13 cellular contexts compared by ENCODE assay signal in the genomic region with DNA sequence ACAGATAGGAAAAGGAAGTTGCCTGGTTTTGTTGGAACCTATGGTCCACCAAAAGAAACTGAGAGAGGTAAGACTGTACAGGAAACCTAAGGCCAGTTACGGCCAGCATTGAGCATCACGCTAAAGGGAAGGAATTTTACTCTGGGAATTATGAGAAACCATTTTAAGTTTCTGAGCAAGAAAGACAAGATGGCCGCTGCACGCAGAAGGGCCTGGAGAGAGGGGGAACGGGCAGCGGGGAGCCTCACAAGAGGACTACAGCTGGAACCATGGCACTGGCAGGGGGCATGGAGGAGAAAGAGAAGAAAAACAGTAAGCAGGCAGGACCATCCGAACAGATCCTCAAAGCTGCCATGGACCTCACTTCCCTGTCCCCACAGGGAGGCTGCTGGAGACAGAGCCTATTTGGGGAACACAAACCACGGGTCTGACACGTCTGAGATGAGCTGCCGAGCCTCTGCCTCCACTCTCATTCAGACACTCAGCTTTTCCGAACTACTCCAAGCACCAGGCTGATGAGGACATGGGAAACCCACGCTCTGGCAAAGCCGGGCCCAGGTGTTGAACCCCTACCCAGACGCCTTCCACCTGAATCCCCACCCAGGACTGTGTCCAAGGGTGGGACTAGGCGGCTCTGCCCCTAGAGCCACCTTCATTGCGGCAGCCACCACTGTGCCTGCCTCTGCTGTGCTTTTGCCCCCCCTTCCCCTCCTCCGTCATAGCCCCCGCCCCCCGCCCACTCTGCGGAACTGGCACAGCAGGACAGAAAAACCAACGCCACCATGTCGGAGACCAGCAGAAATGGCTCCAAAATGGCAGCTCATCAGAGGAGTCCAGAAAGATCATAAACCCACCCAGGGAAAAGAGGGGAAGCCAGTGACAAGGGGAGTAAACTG.
DNase-seq lines count a peak whose midpoint lies in the region; ATAC-seq lines count a peak whose summit lies in the region.
"Had no signal": no experiment of that assay in that cellular context is flagged by ENCODE, and none has a peak within 500 bp of the region (broad histone marks: within the 10 kb centered on the region; RNA-seq: fewer than 3 reads in every experiment).

No MANE protein-coding gene starts in this region.

- H3K9me3 ChIP-seq in T-helper 17 cell (ENCODE audit: control insufficient read depth, low read length, poor library complexity, severe bottlenecking) = no peaks in the 10 kb centered on the region
- no peaks in the 10 kb centered on the region for H3K9me3 ChIP-seq in right cardiac atrium (ENCODE audit: control insufficient read depth, low read length)
- H3K9me3 ChIP-seq: HAP-1 had no signal

- no peaks in the 10 kb centered on the region for H3K27me3 Mint-ChIP-seq in activated CD4-positive, alpha-beta T cell treated with anti-CD3 and anti-CD28 coated beads for 36 hours
- no peaks in the 10 kb centered on the region for H3K27me3 Mint-ChIP-seq in T-helper 17 cell

- DNase-seq in activated CD4-positive, alpha-beta T cell treated with anti-CD3 and anti-CD28 coated beads for 36 hours = no peak
- DNase-seq in activated CD4-positive, alpha-beta T cell treated with anti-CD3 and anti-CD28 coated beads, Interleukin-2, amount 50 U/mL, for 4 hours = no peak
- DNase-seq in T-helper 17 cell = no peak
- DNase-seq in right cardiac atrium = no peak
- DNase-seq in substantia nigra (lab: John Stamatoyannopoulos, UW) = peak in 16 of 49 donors; percentile 27 to 67 (median 44)
- no peak for DNase-seq in COR-L47 (lab: John Stamatoyannopoulos, UW)
- DNase-seq: 8988T; kidney glomerular epithelial cell; NCI-H1048; stimulated activated CD8-positive, alpha-beta memory T cell treated with anti-CD3 and anti-CD28 coated beads, Interleukin-4, amount 100 ng/mL, for 48 hours had no signal

- peaks cover 37% of the 10 kb centered on the region for H3K4me1 ChIP-seq in right cardiac atrium (ENCODE audit: control insufficient read depth, insufficient read depth, low read length)
- H3K4me1 ChIP-seq: HAP-1 had no signal

- H3K36me3 Mint-ChIP-seq in activated CD4-positive, alpha-beta T cell treated with anti-CD3 and anti-CD28 coated beads for 36 hours (ENCODE audit: low read depth) = peaks cover 57% of the 10 kb centered on the region
- H3K36me3 Mint-ChIP-seq in T-helper 17 cell (ENCODE audit: low read depth) = peaks cover 15% of the 10 kb centered on the region

- POLR2A ChIA-PET in activated CD4-positive, alpha-beta T cell treated with anti-CD3 and anti-CD28 coated beads for 36 hours (lab: Charles Lee) = interaction anchor here (0.6 kb wide), 2 partner anchors 22 to 500 kb away, joined by 3 read pairs; no protein-coding TSS in a partner anchor

- no peak overlapping the region for H3K4me3 Mint-ChIP-seq in activated CD4-positive, alpha-beta T cell treated with anti-CD3 and anti-CD28 coated beads for 36 hours
- peak overlapping the region; percentile 83 for H3K4me3 Mint-ChIP-seq in T-helper 17 cell

- intact Hi-C loops in activated CD4-positive, alpha-beta T cell treated with anti-CD3 and anti-CD28 coated beads for 36 hours (cut with DNase I, micrococcal nuclease) = loop anchor here (10.0 kb wide), 4 partner anchors 1016 to 1934 kb away; a partner anchor contains a TSS
- intact Hi-C loops in right cardiac atrium (cut with DNase I) = loop anchor here in 3 of 4 donors (5.0 to 10.0 kb wide), 2 partner anchors 141 to 144 kb away; no protein-coding TSS in a partner anchor

- CTCF ChIA-PET in activated CD4-positive, alpha-beta T cell treated with anti-CD3 and anti-CD28 coated beads for 36 hours (lab: Charles Lee) = interaction anchor here (0.6 to 11.2 kb wide), 5 partner anchors 23 to 64 kb away, joined by 3 to 297 read pairs (median 5); no protein-coding TSS in a partner anchor

- H3K27ac ChIP-seq in right cardiac atrium (ENCODE audit: low read length) (peak overlapping the region; percentile 83), substantia nigra (ENCODE audit: low read depth, low read length, poor library complexity, severe bottlenecking) (peak overlapping the region; percentile 100)

- H3K27ac Mint-ChIP-seq in activated CD4-positive, alpha-beta T cell treated with anti-CD3 and anti-CD28 coated beads for 36 hours = peak overlapping the region; percentile 94
- H3K27ac Mint-ChIP-seq in T-helper 17 cell = peak overlapping the region; percentile 80

- peaks cover 88% of the 10 kb centered on the region for H3K4me1 Mint-ChIP-seq in activated CD4-positive, alpha-beta T cell treated with anti-CD3 and anti-CD28 coated beads for 36 hours
- peaks cover 65% of the 10 kb centered on the region for H3K4me1 Mint-ChIP-seq in T-helper 17 cell

- no peak for ATAC-seq in activated CD4-positive, alpha-beta T cell treated with anti-CD3 and anti-CD28 coated beads for 36 hours
- ATAC-seq in T-helper 17 cell (no peak), right cardiac atrium (no peak), GM21367 (IDR thresholded peaks at IDR 0.05; ENCODE audit: unreplicated experiment) (no peak), GM21737 (IDR thresholded peaks at IDR 0.05; ENCODE audit: unreplicated experiment) (no peak)

- H3K4me3 ChIP-seq in right cardiac atrium (ENCODE audit: low read length) = peak overlapping the region; percentile 80
- H3K4me3 ChIP-seq: HAP-1 had no signal

- H3K27me3 ChIP-seq in right cardiac atrium (ENCODE audit: control insufficient read depth, insufficient read depth) = no peaks in the 10 kb centered on the region

- H3K9me3 Mint-ChIP-seq in activated CD4-positive, alpha-beta T cell treated with anti-CD3 and anti-CD28 coated beads for 36 hours (ENCODE audit: low read depth) = no peaks in the 10 kb centered on the region

- WGBS in right cardiac atrium = 70% methylated on average over 22 of the region's 22 CpGs
